ENCODE assay signal across 13 cellular contexts in genomic region chr1:214009613-214010550, GRCh38.
"Had no signal": no experiment of that assay in that cellular context is flagged by ENCODE, and none has a peak within 500 bp of the region (broad histone marks: within the 10 kb centered on the region; RNA-seq: fewer than 3 reads in every experiment).

No MANE protein-coding gene starts in this region.

- ATAC-seq: left lung had no signal

- H3K27ac ChIP-seq: left lung, ovary, stomach, tibial nerve, vagina had no signal

- DNase-seq: activated CD4-positive, alpha-beta T cell treated with anti-CD3 and anti-CD28 coated beads for 48 hours; activated CD8-positive, alpha-beta memory T cell treated with anti-CD3 and anti-CD28 coated beads for 24 hours; activated naive CD4-positive, alpha-beta T cell treated with anti-CD3 and anti-CD28 coated beads for 36 hours; central memory CD4-positive, alpha-beta T cell; cortex of kidney; effector memory CD4-positive, alpha-beta T cell; left lung; mesenchymal stem cell; ovary; stomach; T-helper 1 cell had no signal

- H3K27me3 ChIP-seq: left lung, ovary, stomach, tibial nerve, vagina had no signal
